ENCODE assay signal across 27 cellular contexts in genomic region chrX:53447441-53447840, GRCh38. TPM values are rescaled to one million over a fixed set of nuclear protein-coding genes. Genes with fewer than 3 reads are reported as not detected.
"Had no signal": no experiment of that assay in that cellular context is flagged by ENCODE, and none has a peak within 500 bp of the region (broad histone marks: within the 10 kb centered on the region; RNA-seq: fewer than 3 reads in every experiment).

No MANE protein-coding gene starts in this region.

- H3K27ac ChIP-seq: stomach, suprapubic skin, testis, thoracic aorta, thyroid gland, tibial artery, tibial nerve, transverse colon, upper lobe of left lung, upper lobe of right lung, uterus, vagina had no signal

- DNase-seq: stimulated activated CD4-positive, alpha-beta T cell treated with anti-CD3 and anti-CD28 coated beads, Interleukin-2, amount 100 ng/mL, for 48 hours; stimulated activated CD4-positive, alpha-beta T cell treated with anti-CD3 and anti-CD28 coated beads, Interleukin-4, amount 100 ng/mL, for 1 hour; stimulated activated CD4-positive, alpha-beta T cell treated with anti-CD3 and anti-CD28 coated beads, Interleukin-4, amount 100 ng/mL, for 24 hours; stimulated activated CD4-positive, alpha-beta T cell treated with anti-CD3 and anti-CD28 coated beads, Interleukin-4, amount 100 ng/mL, for 4 hours; stimulated activated CD8-positive, alpha-beta memory T cell treated with anti-CD3 and anti-CD28 coated beads, Interleukin-4, amount 100 ng/mL, for 48 hours; stimulated activated naive B cell treated with anti-CD40 and anti-IgM and Interleukin-4, amounts not matched to agents 10 μg/mL and 1 μg/mL and 100 μg/mL, for 72 hours; stimulated activated naive CD4-positive, alpha-beta T cell; stimulated activated naive CD4-positive, alpha-beta T cell treated with Interleukin-2 at 50 U/mL for 16 hours; stimulated activated naive CD8-positive, alpha-beta T cell treated with anti-CD3 and anti-CD28 coated beads, Interleukin-15, amount 100 ng/mL, for 72 hours; stimulated activated naive CD8-positive, alpha-beta T cell treated with anti-CD3 and anti-CD28 coated beads, Interleukin-15, Interleukin-2, amounts not matched to agents 100 U/mL and 50 U/mL, for 24 hours; stomach; substantia nigra; testis; thyroid gland; tibial artery; transverse colon; trophoblast cell; upper lobe of left lung; upper lobe of right lung; uterus had no signal

- H3K9me3 ChIP-seq: stomach, suprapubic skin, testis, thoracic aorta, thyroid gland, tibial artery, tibial nerve, transverse colon, upper lobe of left lung, upper lobe of right lung, uterus, vagina had no signal

- H3K4me3 ChIP-seq: stomach, suprapubic skin, testis, thoracic aorta, thyroid gland, tibial artery, tibial nerve, transverse colon, upper lobe of left lung, upper lobe of right lung, uterus, vagina had no signal

- ATAC-seq: stimulated activated effector memory CD8-positive, alpha-beta T cell treated with anti-CD3 and anti-CD28 coated beads, Interleukin-12 subunit alpha, Interleukin-12 subunit beta, amount 100 ng/mL, for 72 hours; stimulated activated memory B cell treated with anti-CD40 and anti-IgM and Interleukin-4, amounts not matched to agents 10 μg/mL and 1 μg/mL and 100 μg/mL, for 72 hours; stimulated activated naive B cell treated with anti-CD40 and anti-IgM and Interleukin-4, amounts not matched to agents 10 μg/mL and 1 μg/mL and 100 μg/mL, for 72 hours; stimulated activated naive CD8-positive, alpha-beta T cell treated with anti-CD3 and anti-CD28 coated beads, Interleukin-15, amount 100 ng/mL, for 72 hours; stimulated activated naive CD8-positive, alpha-beta T cell treated with anti-CD3 and anti-CD28 coated beads, Interleukin-15, Interleukin-2, amounts not matched to agents 100 U/mL and 50 U/mL, for 24 hours; upper lobe of right lung had no signal

- H3K36me3 ChIP-seq: stomach, suprapubic skin, thoracic aorta, thyroid gland, tibial artery, tibial nerve, transverse colon, upper lobe of left lung, upper lobe of right lung, uterus, vagina had no signal

- H3K27me3 ChIP-seq: suprapubic skin, testis, thyroid gland, tibial artery, transverse colon, upper lobe of left lung, upper lobe of right lung, uterus, vagina had no signal

- H3K4me1 ChIP-seq: stomach, suprapubic skin, testis, thyroid gland, tibial artery, tibial nerve, transverse colon, upper lobe of left lung, upper lobe of right lung, uterus, vagina had no signal

- FAIRE-seq: urothelium cell line had no signal

RNA-seq across cellular contexts. Expression of gene RIBC1, which starts 24.8 kb away (rescaled TPM):
- total RNA-seq: stomach, thoracic aorta, vagina had no signal
